In genomic region chr7:45129181-45129800, GRCh38 we compare ENCODE assay signal across 19 cellular contexts. TPM values are rescaled to one million over a fixed set of nuclear protein-coding genes. Genes with fewer than 3 reads are reported as not detected.
"Had no signal": no experiment of that assay in that cellular context is flagged by ENCODE, and none has a peak within 500 bp of the region (broad histone marks: within the 10 kb centered on the region; RNA-seq: fewer than 3 reads in every experiment).

No MANE protein-coding gene starts in this region.

- H3K27me3 ChIP-seq: ovary, sigmoid colon had no signal

- H3K4me1 ChIP-seq: foreskin keratinocyte, sigmoid colon had no signal

- H3K36me3 ChIP-seq: ovary, sigmoid colon, thoracic aorta had no signal

- H3K4me3 ChIP-seq: lung, ovary, sigmoid colon, thoracic aorta had no signal

- ATAC-seq: activated CD8-positive, alpha-beta T cell treated with anti-CD3 and anti-CD28 coated beads for 36 hours; activated naive CD4-positive, alpha-beta T cell treated with anti-CD3 and anti-CD28 coated beads, Interleukin-2, amount 50 U/mL, for 72 hours; foreskin keratinocyte; WTC11 had no signal

- H3K9me3 ChIP-seq: ovary, sigmoid colon, thoracic aorta had no signal

- H3K27ac ChIP-seq: foreskin keratinocyte, ovary, sigmoid colon, thoracic aorta had no signal

- DNase-seq: activated CD4-positive, alpha-beta T cell treated with anti-CD3 and anti-CD28 coated beads for 48 hours; activated CD8-positive, alpha-beta memory T cell treated with anti-CD3 and anti-CD28 coated beads, Interleukin-2, amount 50 U/mL, for 4 hours; activated CD8-positive, alpha-beta T cell treated with anti-CD3 and anti-CD28 coated beads for 36 hours; activated gamma-delta T cell; activated T-cell treated with anti-CD3 and anti-CD28 coated beads, Interleukin-2, amount 50 U/mL, for 48 hours; central memory CD4-positive, alpha-beta T cell; effector memory CD4-positive, alpha-beta T cell; head of caudate nucleus; ovary; sigmoid colon; stimulated activated CD4-positive, alpha-beta T cell treated with anti-CD3 and anti-CD28 coated beads, Interleukin-12 subunit alpha, Interleukin-12 subunit beta, amount 100 ng/mL, for 4 hours; stimulated activated CD4-positive, alpha-beta T cell treated with anti-CD3 and anti-CD28 coated beads, Interleukin-2, amount 100 ng/mL, for 24 hours; T-helper 2 cell had no signal

RNA-seq across cellular contexts. Expression of gene RAMP3, which starts 28.3 kb away (rescaled TPM):
- total RNA-seq: activated CD8-positive, alpha-beta T cell treated with anti-CD3 and anti-CD28 coated beads for 36 hours; foreskin keratinocyte; mesothelial cell of epicardium had no signal
